ENCODE assay signal across 8 cellular contexts in the genomic region with DNA sequence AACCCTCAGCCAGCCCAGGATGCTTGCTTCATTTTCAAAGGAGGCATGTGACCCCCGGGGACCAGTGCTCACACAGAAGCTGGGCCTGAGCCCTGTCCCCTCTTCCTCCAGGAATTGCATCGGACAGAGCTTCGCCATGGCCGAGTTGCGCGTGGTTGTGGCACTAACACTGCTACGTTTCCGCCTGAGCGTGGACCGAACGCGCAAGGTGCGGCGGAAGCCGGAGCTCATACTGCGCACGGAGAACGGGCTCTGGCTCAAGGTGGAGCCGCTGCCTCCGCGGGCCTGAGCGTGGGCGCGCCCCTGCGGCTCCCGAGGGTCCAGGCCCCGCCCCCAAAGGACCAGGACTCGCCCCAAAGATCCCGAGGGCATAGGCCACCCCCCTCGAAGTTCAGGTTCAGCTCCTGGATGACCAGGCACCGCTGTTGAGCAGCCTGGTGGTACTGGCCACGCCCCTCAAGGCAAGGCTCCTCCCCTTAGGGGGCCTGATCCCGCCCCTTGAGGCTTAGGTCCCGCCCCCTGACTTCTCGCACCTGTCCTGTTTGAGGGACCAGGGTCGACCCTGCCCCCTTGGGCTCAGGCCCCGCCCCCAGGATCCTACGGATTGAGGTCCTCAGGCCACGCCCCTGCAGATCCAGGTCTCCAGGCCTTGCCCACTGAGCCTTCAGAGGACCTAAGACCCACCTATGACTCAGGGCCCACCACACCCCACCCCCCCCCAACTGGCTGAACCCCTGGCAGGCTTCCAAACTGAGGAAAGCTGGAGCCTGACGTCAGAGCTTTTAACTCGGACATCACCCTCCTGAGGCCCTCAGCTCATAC. TPM values are rescaled to one million over a fixed set of nuclear protein-coding genes. Genes with fewer than 3 reads are reported as not detected.
DNase-seq lines count a peak whose midpoint lies in the region; FAIRE-seq and TF ChIP-seq lines count a peak whose summit lies in the region.

No MANE protein-coding gene starts in this region.

- no peak for TF ChIP-seq CTCF in liver (IDR thresholded peaks at IDR 0.05; ENCODE audit: low read depth, low read length, missing input control)
- TF ChIP-seq CTCF in mesothelial cell of epicardium (IDR thresholded peaks at IDR 0.05; ENCODE audit: unreplicated experiment): no peak

- peak overlapping the region; percentile 85 for H3K4me3 Mint-ChIP-seq in activated naive CD4-positive, alpha-beta T cell treated with anti-CD3 and anti-CD28 coated beads, Interleukin-2, amount 50 U/mL, for 24 hours
- no peak overlapping the region for H3K4me3 Mint-ChIP-seq in mesothelial cell of epicardium

- TF ChIP-seq POLR2A in H54 (IDR thresholded peaks at IDR 0.05; ENCODE audit: low read depth, low read length): no peak

- no peak overlapping the region for H3K9ac ChIP-seq in liver (ENCODE audit: low read depth in 1 of 2, low read length in 2 of 2)

- H3K36me3 ChIP-seq in SJCRH30 (no peaks in the 10 kb centered on the region), liver (ENCODE audit: control insufficient read depth in 4 of 4, insufficient read depth in 3 of 4, low read depth in 1 of 4, low read length in 3 of 4) (no peaks in the 10 kb centered on the region)

- H3K27me3 Mint-ChIP-seq in activated naive CD4-positive, alpha-beta T cell treated with anti-CD3 and anti-CD28 coated beads, Interleukin-2, amount 50 U/mL, for 24 hours: no peaks in the 10 kb centered on the region
- H3K27me3 Mint-ChIP-seq in mesothelial cell of epicardium (ENCODE audit: low read depth): peaks cover 17% of the 10 kb centered on the region

- no peaks in the 10 kb centered on the region; the same call in 1 of the 2 replicates for H3K27me3 ChIP-seq in SJCRH30
- no peaks in the 10 kb centered on the region for H3K27me3 ChIP-seq in liver (ENCODE audit: control insufficient read depth in 4 of 4, insufficient read depth in 4 of 4, low read length in 3 of 4)

- peaks cover 27% of the 10 kb centered on the region for H3K4me1 Mint-ChIP-seq in activated naive CD4-positive, alpha-beta T cell treated with anti-CD3 and anti-CD28 coated beads, Interleukin-2, amount 50 U/mL, for 24 hours
- H3K4me1 Mint-ChIP-seq in mesothelial cell of epicardium: peaks cover 2% of the 10 kb centered on the region

- DNase-seq in SJCRH30 (peak; percentile 37 to 46), H54 (ENCODE audit: insufficient read length, low spot score) (no peak), NCI-H345 treated with DMSO at 0.1 percent for 48 hours (lab: John Stamatoyannopoulos, UW; ENCODE audit: unreplicated experiment) (no peak), mesothelial cell of epicardium (ENCODE audit: low spot score in 2 of 2, unreplicated experiment in 2 of 2) (no peak)
- DNase-seq in stimulated activated CD8-positive, alpha-beta memory T cell treated with anti-CD3 and anti-CD28 coated beads, Interleukin-4, amount 100 ng/mL, for 48 hours: peak; percentile 87

- H3K27ac Mint-ChIP-seq in activated naive CD4-positive, alpha-beta T cell treated with anti-CD3 and anti-CD28 coated beads, Interleukin-2, amount 50 U/mL, for 24 hours: peak overlapping the region; percentile 55
- H3K27ac Mint-ChIP-seq in mesothelial cell of epicardium: no peak overlapping the region

- H3K27ac ChIP-seq in SJCRH30 (no peak overlapping the region), liver (ENCODE audit: low read depth in 1 of 2, low read length in 2 of 2) (no peak overlapping the region)

- H3K9me3 Mint-ChIP-seq in activated naive CD4-positive, alpha-beta T cell treated with anti-CD3 and anti-CD28 coated beads, Interleukin-2, amount 50 U/mL, for 24 hours: no peaks in the 10 kb centered on the region
- H3K9me3 Mint-ChIP-seq in mesothelial cell of epicardium: peaks cover 14% of the 10 kb centered on the region

- no peak for FAIRE-seq in H54 (lab: Jason Lieb, UNC)

- H3K9me3 ChIP-seq in SJCRH30 (replicated peaks) (no peaks in the 10 kb centered on the region), liver (ENCODE audit: control insufficient read depth in 4 of 4, low read length in 3 of 4) (no peaks in the 10 kb centered on the region)

- H3K4me1 ChIP-seq in SJCRH30 (no peaks in the 10 kb centered on the region), liver (ENCODE audit: control insufficient read depth in 4 of 4, insufficient read depth in 4 of 4, low read length in 3 of 4) (peaks cover 6 to 15% (median 8%) of the 10 kb centered on the region in 4 donors)

- TF ChIP-seq RAD21 in liver (IDR thresholded peaks at IDR 0.05): no peak

- H3K4me3 ChIP-seq in GM08714 (ENCODE audit: low read length): peak overlapping the region; percentile 38; the same call in 1 of the 2 replicates
- H3K4me3 ChIP-seq in SJCRH30: no peak overlapping the region
- peak overlapping the region in 2 of 3 donors; percentile 36 to 38 for H3K4me3 ChIP-seq in liver (ENCODE audit: low read depth in 1 of 3, low read length in 3 of 3)

- WGBS in liver: 18% methylated on average over 41 of the region's 41 CpGs

- H3K36me3 Mint-ChIP-seq in activated naive CD4-positive, alpha-beta T cell treated with anti-CD3 and anti-CD28 coated beads, Interleukin-2, amount 50 U/mL, for 24 hours: no peaks in the 10 kb centered on the region
- H3K36me3 Mint-ChIP-seq in mesothelial cell of epicardium: no peaks in the 10 kb centered on the region

TF ChIP-seq in liver, 16 proteins besides CTCF, POLR2A, EP300 and RAD21:
- peak in 1 of 2 donors; percentile 7 for TF ChIP-seq HNF4A (conservative IDR thresholded peaks at IDR 0.05)
- TF ChIP-seq TAF1 (conservative IDR thresholded peaks at IDR 0.05): no peak
- TF ChIP-seq EGR1 (IDR thresholded peaks at IDR 0.05; ENCODE audit: low read depth in 2 of 2): no peak

RNA-seq across cellular contexts. Expression of a gene that starts 43.1 kb away (rescaled TPM):
- total RNA-seq in SJCRH30 (2014; rRNA removed; shearing (Covaris generic)): not detected in 2 replicates
- total RNA-seq in liver (1 to 10 TPM in 1 of 2 donors, under 1 TPM in 1; 0.42 to 2.1 TPM), mesothelial cell of epicardium (not detected in 3 replicates)
- 1 to 10 TPM; 1.7 to 3.9 TPM for polyA plus RNA-seq in liver

Comparison
In these comparisons a context has a peak if more than half of its experiments do, and no peak if none do; other contexts are left out.
1. DNase-seq: peak in SJCRH30 (2 of 2) and stimulated activated CD8-positive, alpha-beta memory T cell treated with anti-CD3 and anti-CD28 coated beads, Interleukin-4, amount 100 ng/mL, for 48 hours (single experiment); none in H54 (single experiment), NCI-H345 treated with DMSO at 0.1 percent for 48 hours (single experiment) and mesothelial cell of epicardium (0 of 2).